In the genomic region with DNA sequence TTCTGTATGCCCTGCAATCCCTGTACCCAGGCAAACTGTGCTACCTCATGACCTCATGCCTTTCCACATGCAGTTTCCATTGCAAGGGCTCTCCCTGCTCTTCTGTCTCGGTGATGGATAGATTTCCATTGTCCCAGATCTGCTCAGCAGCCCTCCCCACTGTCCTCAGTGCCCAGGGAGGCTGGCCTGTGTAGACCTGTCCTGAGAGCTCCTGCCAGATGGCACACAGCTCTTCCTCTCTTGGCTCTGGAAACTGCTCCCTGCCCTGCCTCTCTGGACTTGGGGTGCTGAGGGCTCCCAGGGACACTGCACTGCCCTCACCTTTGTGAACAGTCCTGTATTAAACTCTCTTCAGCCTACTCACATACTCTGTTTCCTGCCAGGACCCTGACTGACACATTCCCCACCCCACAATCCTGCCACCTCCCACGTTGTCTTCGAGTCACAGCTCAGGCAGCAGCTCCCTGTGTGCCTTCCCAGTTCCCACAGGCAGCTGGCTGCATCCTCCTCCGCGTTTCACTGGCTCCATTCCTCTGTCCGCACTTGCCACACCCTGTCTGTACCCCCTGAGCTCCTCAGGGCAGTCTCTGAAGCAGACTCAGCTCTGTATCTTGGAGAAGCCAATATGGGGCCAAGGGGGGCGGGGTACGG, we compare ENCODE assay signal across 17 cellular contexts. TPM values are rescaled to one million over a fixed set of nuclear protein-coding genes. Genes with fewer than 3 reads are reported as not detected.
A peak's percentile ranks its signal among the peaks of the same experiment; 100 is the strongest.
DNase-seq lines count a peak whose midpoint lies in the region; FAIRE-seq and TF ChIP-seq lines count a peak whose summit lies in the region.
"Had no signal": no experiment of that assay in that cellular context is flagged by ENCODE, and none has a peak within 500 bp of the region (broad histone marks: within the 10 kb centered on the region; RNA-seq: fewer than 3 reads in every experiment).

No MANE protein-coding gene starts in this region.

- H3K4me2 ChIP-seq in MM.1S (ENCODE audit: low read depth, low read length) = no peak overlapping the region
- H3K4me2 ChIP-seq: KMS-11 had no signal

- H3K36me3 ChIP-seq in MM.1S (replicated peaks; ENCODE audit: insufficient read depth, low read length) = no peaks in the 10 kb centered on the region
- H3K36me3 ChIP-seq: ovary had no signal

- no peaks in the 10 kb centered on the region for H3K4me1 ChIP-seq in MM.1S (ENCODE audit: low read length)

- H3K79me2 ChIP-seq in MM.1S (ENCODE audit: low read length) = no peaks in the 10 kb centered on the region

- intact Hi-C loops in posterior vena cava (cut with DNase I) = no loop called here

- H3K27me3 ChIP-seq in MM.1S (replicated peaks; ENCODE audit: insufficient read depth, low read length) = no peaks in the 10 kb centered on the region
- H3K27me3 ChIP-seq: ovary had no signal

- H3K27ac ChIP-seq in MM.1S (ENCODE audit: low read length) = no peak overlapping the region
- H3K27ac ChIP-seq: KMS-11, ovary had no signal

- no peak overlapping the region for H3K4me3 ChIP-seq in MM.1S (ENCODE audit: low read length)
- H3K4me3 ChIP-seq: ovary had no signal

- H3K9ac ChIP-seq in MM.1S (ENCODE audit: low read length) = no peak overlapping the region
- H3K9ac ChIP-seq: KMS-11 had no signal

- no peak for TF ChIP-seq CTCF in MM.1S (IDR thresholded peaks at IDR 0.05; ENCODE audit: low read length)

- no peaks in the 10 kb centered on the region for H3F3A ChIP-seq in MM.1S (ENCODE audit: insufficient read depth, low read length)

- no peak overlapping the region for H2AFZ ChIP-seq in MM.1S (ENCODE audit: low read length)

- FAIRE-seq in RCC 7860 (lab: Jason Lieb, UNC) = no peak

- DNase-seq in Ammon's horn (ENCODE audit: low spot score) (peak; percentile 20), NCI-H2171 (lab: John Stamatoyannopoulos, UW) (peak; percentile 19), cerebellar cortex (ENCODE audit: low spot score) (peak; percentile 79), medulla oblongata (ENCODE audit: extremely low spot score) (peak; percentile 28), RCC 7860 (ENCODE audit: low spot score) (no peak), posterior vena cava (ENCODE audit: low spot score) (no peak), MM.1S (no peak), T-helper 2 cell (no peak)
- DNase-seq: activated CD4-positive, alpha-beta memory T cell treated with anti-CD3 and anti-CD28 coated beads for 36 hours; central memory CD4-positive, alpha-beta T cell; NCI-H2029 treated with DMSO at 0.1 percent for 48 hours; ovary; SHP77; T-helper 9 cell; trophoblast cell had no signal

- no peaks in the 10 kb centered on the region for H3K9me3 ChIP-seq in MM.1S (replicated peaks; ENCODE audit: insufficient read depth, low read length)
- H3K9me3 ChIP-seq: ovary had no signal

- no peaks in the 10 kb centered on the region for H4K20me1 ChIP-seq in MM.1S (ENCODE audit: insufficient read depth, low read length)

- no peaks in the 10 kb centered on the region for H3K9me2 ChIP-seq in MM.1S (replicated peaks; ENCODE audit: insufficient read depth, low read length)

RNA-seq across cellular contexts. Expression of a gene that starts 57.0 kb away (rescaled TPM):
- total RNA-seq in posterior vena cava = not detected
- total RNA-seq: activated CD4-positive, alpha-beta memory T cell treated with anti-CD3 and anti-CD28 coated beads for 36 hours; epithelial cell of proximal tubule; ovary had no signal

Comparison
In these comparisons a context has a peak if more than half of its experiments do, and no peak if none do; other contexts are left out.
1. DNase-seq: peak in Ammon's horn (single experiment), NCI-H2171 (single experiment), cerebellar cortex (single experiment) and medulla oblongata (single experiment); none in RCC 7860 (single experiment), posterior vena cava (single experiment), MM.1S (single experiment) and T-helper 2 cell (0 of 5).